Comparison of ENCODE assay signal across 21 cellular contexts in genomic region chr2:230503798-230504197, GRCh38.
"Had no signal": no experiment of that assay in that cellular context is flagged by ENCODE, and none has a peak within 500 bp of the region (broad histone marks: within the 10 kb centered on the region; RNA-seq: fewer than 3 reads in every experiment).

No MANE protein-coding gene starts in this region.

- ATAC-seq: heart right ventricle, sciatic nerve, T-helper 17 cell, WTC11 had no signal

- H3K27ac Mint-ChIP-seq: activated naive CD4-positive, alpha-beta T cell treated with anti-CD3 and anti-CD28 coated beads, Interleukin-2, amount 50 U/mL, for 24 hours; activated T-helper 1 cell treated with anti-CD3 and anti-CD28 coated beads, Interleukin-12 subunit alpha, Interleukin-12 subunit beta, Interleukin-2, Interleukin-4 antibody, amounts not matched to agents 30 ng/mL and 10 ng/mL and 1 ng/mL, durations not matched to agents 14 hours and 24 hours and 36 hours; dendritic cell treated with granulocyte-macrophage colony-stimulating factor and Interleukin-4, amounts not matched to agents 40 ng/mL and 50 ng/mL, for 4 days; progenitor cell of endocrine pancreas; T-helper 17 cell; WTC11 had no signal

- H3K4me3 Mint-ChIP-seq: activated naive CD4-positive, alpha-beta T cell treated with anti-CD3 and anti-CD28 coated beads, Interleukin-2, amount 50 U/mL, for 24 hours; activated T-helper 1 cell treated with anti-CD3 and anti-CD28 coated beads, Interleukin-12 subunit alpha, Interleukin-12 subunit beta, Interleukin-2, Interleukin-4 antibody, amounts not matched to agents 30 ng/mL and 10 ng/mL and 1 ng/mL, durations not matched to agents 14 hours and 24 hours and 36 hours; dendritic cell treated with granulocyte-macrophage colony-stimulating factor and Interleukin-4, amounts not matched to agents 40 ng/mL and 50 ng/mL, for 4 days; T-helper 17 cell; WTC11 had no signal

- H3K9me3 Mint-ChIP-seq: activated naive CD4-positive, alpha-beta T cell treated with anti-CD3 and anti-CD28 coated beads, Interleukin-2, amount 50 U/mL, for 24 hours; dendritic cell treated with granulocyte-macrophage colony-stimulating factor and Interleukin-4, amounts not matched to agents 40 ng/mL and 50 ng/mL, for 4 days had no signal

- H3K27me3 Mint-ChIP-seq: activated naive CD4-positive, alpha-beta T cell treated with anti-CD3 and anti-CD28 coated beads, Interleukin-2, amount 50 U/mL, for 24 hours; dendritic cell treated with granulocyte-macrophage colony-stimulating factor and Interleukin-4, amounts not matched to agents 40 ng/mL and 50 ng/mL, for 4 days; progenitor cell of endocrine pancreas; T-helper 17 cell had no signal

- H3K36me3 Mint-ChIP-seq: WTC11 had no signal

- DNase-seq: activated CD4-positive, alpha-beta T cell treated with anti-CD3 and anti-CD28 coated beads, Interleukin-2, amount 50 U/mL, for 4 hours; activated gamma-delta T cell treated with Interleukin-2 at 50 U/mL for 16 hours; activated T-cell treated with anti-CD3 and anti-CD28 coated beads for 4 hours; central memory CD4-positive, alpha-beta T cell; foreskin melanocyte; heart right ventricle; kidney glomerular epithelial cell; left ventricle myocardium inferior; ovary; stimulated activated CD4-positive, alpha-beta T cell treated with anti-CD3 and anti-CD28 coated beads, Interleukin-12 subunit alpha, Interleukin-12 subunit beta, amount 100 ng/mL, for 4 hours; stimulated activated CD4-positive, alpha-beta T cell treated with anti-CD3 and anti-CD28 coated beads, Interleukin-4, amount 100 ng/mL, for 1 hour; stomach; T-helper 17 cell; T1000; tibial artery had no signal
